ENCODE assay signal across 9 cellular contexts in genomic region chr2:160402997-160403979, GRCh38.
DNase-seq lines count a peak whose midpoint lies in the region; ATAC-seq and TF ChIP-seq lines count a peak whose summit lies in the region.
"Had no signal": no experiment of that assay in that cellular context is flagged by ENCODE, and none has a peak within 500 bp of the region (broad histone marks: within the 10 kb centered on the region; RNA-seq: fewer than 3 reads in every experiment).

No MANE protein-coding gene starts in this region.

- peaks cover 56 to 89% (median 88%) of the 10 kb centered on the region in 6 donors for H3K4me1 ChIP-seq in spleen

- intact Hi-C loops in activated CD4-positive, alpha-beta T cell treated with anti-CD3 and anti-CD28 coated beads for 36 hours (cut with DNase I, micrococcal nuclease), result loop anchor here (10.0 kb wide), 3 partner anchors 732 to 1118 kb away; partner anchors contain the start of genes TANK (in 2 of the 2) and WDSUB1 (in 1 of the 2)
- intact Hi-C loops in spleen (cut with DNase I; ENCODE audit: low total_unique reads), result no loop called here

- no peaks in the 10 kb centered on the region for H3K9me3 Mint-ChIP-seq in activated CD4-positive, alpha-beta T cell treated with anti-CD3 and anti-CD28 coated beads for 36 hours (ENCODE audit: low read depth)

- TF ChIP-seq CTCF in spleen (IDR thresholded peaks at IDR 0.05 in 8 of 11, conservative IDR thresholded peaks at IDR 0.05 in 3 of 11), result no peak

- no peaks in the 10 kb centered on the region for H3K9me3 ChIP-seq in spleen

- H3K27me3 Mint-ChIP-seq in activated CD4-positive, alpha-beta T cell treated with anti-CD3 and anti-CD28 coated beads for 36 hours, result no peaks in the 10 kb centered on the region

- POLR2A ChIA-PET in activated CD4-positive, alpha-beta T cell treated with anti-CD3 and anti-CD28 coated beads for 36 hours (lab: Charles Lee), result interaction anchor here (0.7 to 1.6 kb wide), 2 partner anchors 48 to 137 kb away, joined by 3 to 4 read pairs; no protein-coding TSS in a partner anchor

- no peak for ATAC-seq in activated CD4-positive, alpha-beta T cell treated with anti-CD3 and anti-CD28 coated beads for 36 hours
- ATAC-seq in HG03520 (IDR thresholded peaks at IDR 0.05; ENCODE audit: unreplicated experiment), result no peak

- peaks cover 60% of the 10 kb centered on the region for H3K4me1 Mint-ChIP-seq in activated CD4-positive, alpha-beta T cell treated with anti-CD3 and anti-CD28 coated beads for 36 hours

- WGBS in spleen, 5 donors, result 62 to 73% (median 65%) methylated on average over 5 of the region's 5 CpGs

- peak overlapping the region; percentile 79 for H3K27ac Mint-ChIP-seq in activated CD4-positive, alpha-beta T cell treated with anti-CD3 and anti-CD28 coated beads for 36 hours
- H3K27ac Mint-ChIP-seq: H9 had no signal

- no peaks in the 10 kb centered on the region for H3K27me3 ChIP-seq in spleen (replicated peaks in 1 of 7)

- DNase-seq in activated CD4-positive, alpha-beta T cell treated with anti-CD3 and anti-CD28 coated beads for 36 hours, result no peak
- DNase-seq in activated CD4-positive, alpha-beta T cell treated with anti-CD3 and anti-CD28 coated beads for 1 hour, result no peak
- DNase-seq in SW480 (ENCODE audit: low spot score) (peak; percentile 18), fibroblast of peridontal ligament (ENCODE audit: extremely low read depth) (peak; percentile 71), spleen (no peak), cerebellum (ENCODE audit: low spot score) (no peak), OCI-M2 (lab: John Stamatoyannopoulos, UW; ENCODE audit: unreplicated experiment) (no peak)
- DNase-seq: H9 had no signal

- no peaks in the 10 kb centered on the region for H3K36me3 ChIP-seq in spleen

- H3K4me3 ChIP-seq in spleen, result no peak overlapping the region

- H3K4me3 Mint-ChIP-seq in activated CD4-positive, alpha-beta T cell treated with anti-CD3 and anti-CD28 coated beads for 36 hours, result peak overlapping the region; percentile 59
- H3K4me3 Mint-ChIP-seq: H9 had no signal

- no peak for TF ChIP-seq POLR2A in spleen (IDR thresholded peaks at IDR 0.05)

- H3K27ac ChIP-seq in spleen, result peak overlapping the region in 7 of 8 donors; percentile 15 to 100 (median 55)

- CTCF ChIA-PET in activated CD4-positive, alpha-beta T cell treated with anti-CD3 and anti-CD28 coated beads for 36 hours (lab: Charles Lee), result interaction anchor here (0.6 to 2.7 kb wide), 9 partner anchors 10 to 361 kb away, joined by 3 to 20 read pairs (median 4); no protein-coding TSS in a partner anchor

- H3K36me3 Mint-ChIP-seq in activated CD4-positive, alpha-beta T cell treated with anti-CD3 and anti-CD28 coated beads for 36 hours (ENCODE audit: low read depth), result peaks cover 9% of the 10 kb centered on the region

Comparison
In these comparisons a context has a peak if more than half of its experiments do, and no peak if none do; other contexts are left out.
1. DNase-seq: peak in SW480 (single experiment) and fibroblast of peridontal ligament (single experiment); none in activated CD4-positive, alpha-beta T cell treated with anti-CD3 and anti-CD28 coated beads for 36 hours (single experiment), activated CD4-positive, alpha-beta T cell treated with anti-CD3 and anti-CD28 coated beads for 1 hour (single experiment), spleen (single experiment), cerebellum (single experiment) and OCI-M2 (single experiment).